1 cellular context compared by ENCODE assay signal in the genomic region with DNA sequence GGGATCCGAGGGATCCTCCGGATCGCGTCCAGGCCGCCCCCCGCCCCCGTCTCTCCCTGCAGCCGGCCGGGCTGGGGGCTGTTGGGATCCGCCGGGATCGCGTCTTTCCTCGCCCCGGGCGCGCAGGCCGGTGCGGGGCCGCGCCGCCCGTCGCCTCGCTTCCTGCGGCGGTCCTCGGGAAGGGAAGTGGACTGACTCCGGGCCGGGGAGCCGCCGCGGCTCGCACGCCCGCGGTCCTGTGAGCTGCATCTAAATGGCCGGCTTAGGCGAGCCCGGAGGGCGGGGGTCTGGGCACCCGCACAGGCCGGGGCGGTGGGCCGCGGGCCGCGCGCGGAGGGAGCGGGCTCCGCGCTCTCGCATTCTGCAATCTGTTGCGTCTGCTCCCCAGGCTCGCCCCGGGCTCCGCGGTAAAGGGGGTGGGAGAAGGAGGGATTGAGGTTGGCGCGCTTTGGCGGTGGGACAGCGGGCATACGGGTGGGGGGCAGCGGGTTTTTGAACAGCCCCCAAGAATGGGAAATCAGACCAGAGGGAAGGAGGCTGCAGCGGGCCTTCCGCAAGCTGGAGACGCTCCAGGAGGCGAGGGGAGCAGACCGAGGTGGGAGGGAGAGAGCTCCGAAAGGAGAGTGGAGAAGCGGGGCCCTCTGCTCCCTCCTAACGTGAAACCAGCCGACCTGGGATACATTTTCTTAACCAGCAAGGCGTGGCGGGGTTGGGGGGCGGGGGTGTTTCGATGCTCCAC.
TF ChIP-seq lines count a peak whose summit lies in the region.

No MANE protein-coding gene starts in this region.

TF ChIP-seq in HepG2, 621 proteins besides CTCF, POLR2A, EP300 and RAD21 (continued from another document):
- TF ChIP-seq, protein P1, sequence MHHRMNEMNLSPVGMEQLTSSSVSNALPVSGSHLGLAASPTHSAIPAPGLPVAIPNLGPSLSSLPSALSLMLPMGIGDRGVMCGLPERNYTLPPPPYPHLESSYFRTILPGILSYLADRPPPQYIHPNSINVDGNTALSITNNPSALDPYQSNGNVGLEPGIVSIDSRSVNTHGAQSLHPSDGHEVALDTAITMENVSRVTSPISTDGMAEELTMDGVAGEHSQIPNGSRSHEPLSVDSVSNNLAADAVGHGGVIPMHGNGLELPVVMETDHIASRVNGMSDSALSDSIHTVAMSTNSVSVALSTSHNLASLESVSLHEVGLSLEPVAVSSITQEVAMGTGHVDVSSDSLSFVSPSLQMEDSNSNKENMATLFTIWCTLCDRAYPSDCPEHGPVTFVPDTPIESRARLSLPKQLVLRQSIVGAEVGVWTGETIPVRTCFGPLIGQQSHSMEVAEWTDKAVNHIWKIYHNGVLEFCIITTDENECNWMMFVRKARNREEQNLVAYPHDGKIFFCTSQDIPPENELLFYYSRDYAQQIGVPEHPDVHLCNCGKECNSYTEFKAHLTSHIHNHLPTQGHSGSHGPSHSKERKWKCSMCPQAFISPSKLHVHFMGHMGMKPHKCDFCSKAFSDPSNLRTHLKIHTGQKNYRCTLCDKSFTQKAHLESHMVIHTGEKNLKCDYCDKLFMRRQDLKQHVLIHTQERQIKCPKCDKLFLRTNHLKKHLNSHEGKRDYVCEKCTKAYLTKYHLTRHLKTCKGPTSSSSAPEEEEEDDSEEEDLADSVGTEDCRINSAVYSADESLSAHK (CRISPR knock-in tag; IDR thresholded peaks at IDR 0.05; ENCODE audit: borderline replicate concordance): no peak
- TF ChIP-seq ZNF839 (CRISPR knock-in tag; IDR thresholded peaks at IDR 0.05; ENCODE audit: borderline replicate concordance): no peak
